ENCODE assay signal across 8 cellular contexts in the genomic region with DNA sequence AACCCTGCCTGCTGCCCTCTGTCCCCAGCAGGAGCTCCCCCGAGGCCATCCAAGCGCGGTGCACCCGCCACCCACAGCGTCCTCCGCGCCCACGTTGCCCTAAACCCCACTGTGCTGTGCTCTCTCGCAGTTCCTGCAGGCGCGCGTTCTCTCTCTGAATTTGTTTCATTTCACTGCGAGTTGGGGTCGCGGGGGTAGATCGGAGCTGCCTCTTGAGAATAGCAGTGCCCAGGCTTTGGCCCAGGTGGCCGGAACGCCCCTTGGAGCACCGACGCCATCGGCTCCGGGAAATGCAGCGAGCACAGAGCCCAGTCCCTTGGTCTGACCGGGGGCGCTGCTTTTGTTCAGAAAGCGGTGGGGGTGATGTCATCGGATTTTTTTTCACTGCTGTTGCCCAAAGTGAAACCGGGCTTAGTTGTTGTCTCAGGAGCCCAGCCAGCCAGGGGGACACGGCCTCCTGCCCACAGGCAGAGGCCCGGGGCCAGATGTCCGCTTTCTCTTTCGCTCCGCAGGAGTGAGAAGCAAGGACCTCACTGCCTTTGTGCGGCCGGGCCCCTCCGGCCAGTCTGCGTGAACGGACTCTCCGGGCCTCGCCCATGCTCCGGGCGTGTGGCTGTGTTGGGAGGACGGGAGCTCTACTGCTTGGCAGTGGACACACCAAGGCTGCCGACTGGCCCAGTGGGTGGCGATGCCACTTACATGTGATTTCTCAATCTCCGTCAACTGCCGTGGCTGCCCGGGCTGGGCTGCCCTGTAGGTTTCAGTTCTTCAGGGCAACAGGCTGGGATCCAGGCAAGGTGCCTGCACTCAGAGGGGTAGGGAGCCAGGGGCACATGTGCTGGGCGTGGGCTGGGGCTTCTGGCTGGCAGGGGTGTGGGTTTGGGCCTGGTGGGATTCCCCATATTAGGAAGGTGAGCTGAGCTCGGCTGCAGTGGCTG. TPM values are rescaled to one million over a fixed set of nuclear protein-coding genes. Genes with fewer than 3 reads are reported as not detected.
DNase-seq lines count a peak whose midpoint lies in the region; ATAC-seq, FAIRE-seq and TF ChIP-seq lines count a peak whose summit lies in the region.

No MANE protein-coding gene starts in this region.

- peaks cover 63% of the 10 kb centered on the region for H3K4me1 Mint-ChIP-seq in activated naive CD4-positive, alpha-beta T cell treated with anti-CD3 and anti-CD28 coated beads, Interleukin-2, amount 50 U/mL, for 24 hours

- peak overlapping the region; percentile 89 for H3K4me3 Mint-ChIP-seq in activated naive CD4-positive, alpha-beta T cell treated with anti-CD3 and anti-CD28 coated beads, Interleukin-2, amount 50 U/mL, for 24 hours

- no peak for FAIRE-seq in frontal cortex (lab: Jason Lieb, UNC)

- H3K36me3 ChIP-seq in vagina = no peaks in the 10 kb centered on the region

- no peaks in the 10 kb centered on the region for H3K9me3 ChIP-seq in vagina

- H3K4me3 ChIP-seq in vagina = peak overlapping the region; percentile 50 to 53

- DNase-seq in GM13977 (ENCODE audit: low spot score) = peak; percentile 91
- peak; percentile 56 to 69 for DNase-seq in NOMO-1 (lab: John Stamatoyannopoulos, UW; ENCODE audit: unreplicated experiment in 2 of 2)
- peak; percentile 71 to 79 for DNase-seq in frontal cortex (ENCODE audit: low spot score in 2 of 2)
- DNase-seq in occipital lobe (lab: John Stamatoyannopoulos, UW) = peak; percentile 69
- no peak for DNase-seq in vagina (ENCODE audit: extremely low spot score in 2 of 2)
- DNase-seq in NCI-H1694 treated with DMSO at 0.1 percent for 48 hours (lab: John Stamatoyannopoulos, UW) = no peak

- H3K27me3 Mint-ChIP-seq in activated naive CD4-positive, alpha-beta T cell treated with anti-CD3 and anti-CD28 coated beads, Interleukin-2, amount 50 U/mL, for 24 hours = no peaks in the 10 kb centered on the region

- peak overlapping the region; percentile 84 for H3K27ac Mint-ChIP-seq in activated naive CD4-positive, alpha-beta T cell treated with anti-CD3 and anti-CD28 coated beads, Interleukin-2, amount 50 U/mL, for 24 hours

- TF ChIP-seq CTCF in GM13977 (IDR thresholded peaks at IDR 0.05; ENCODE audit: extremely low read depth, insufficient read depth, missing control alignments) = no peak
- no peak for TF ChIP-seq CTCF in vagina (IDR thresholded peaks at IDR 0.05)

- in situ Hi-C loops in GM13977 (cut with MboI; ENCODE audit: low pct_unique_long_range_greater_than_20kb, low sequenced_read_pairs, unreplicated experiment) = no loop called here

- no peak for TF ChIP-seq POLR2A in vagina (IDR thresholded peaks at IDR 0.05)

- H3K9me3 Mint-ChIP-seq in activated naive CD4-positive, alpha-beta T cell treated with anti-CD3 and anti-CD28 coated beads, Interleukin-2, amount 50 U/mL, for 24 hours = no peaks in the 10 kb centered on the region

- peak; percentile 72 for ATAC-seq in HG02840 (IDR thresholded peaks at IDR 0.05; ENCODE audit: low FRiP score, unreplicated experiment)

- peak overlapping the region; percentile 96 for H3K27ac ChIP-seq in vagina

- H3K27me3 ChIP-seq in vagina = no peaks in the 10 kb centered on the region

- H3K4me1 ChIP-seq in vagina = peaks cover 63% of the 10 kb centered on the region

- intact Hi-C loops in vagina (cut with DNase I) = no loop called here

- no peaks in the 10 kb centered on the region for H3K36me3 Mint-ChIP-seq in activated naive CD4-positive, alpha-beta T cell treated with anti-CD3 and anti-CD28 coated beads, Interleukin-2, amount 50 U/mL, for 24 hours

RNA-seq across cellular contexts. Expression of a gene that starts 43.2 kb away (rescaled TPM):
- total RNA-seq in frontal cortex (17.5 TPM), occipital lobe (19.8 TPM), vagina (28.5 TPM)

RNA-seq across cellular contexts. Expression of a gene that starts 50.1 kb away (rescaled TPM):
- total RNA-seq in frontal cortex (14.7 TPM), occipital lobe (14.7 TPM), vagina (40.5 TPM)

Comparison
In these comparisons a context has a peak if more than half of its experiments do, and no peak if none do; other contexts are left out.
1. DNase-seq: peak in GM13977 (single experiment), NOMO-1 (2 of 2), frontal cortex (2 of 2) and occipital lobe (single experiment); none in vagina (0 of 2) and NCI-H1694 treated with DMSO at 0.1 percent for 48 hours (single experiment).